17 cellular contexts compared by ENCODE assay signal in the genomic region with DNA sequence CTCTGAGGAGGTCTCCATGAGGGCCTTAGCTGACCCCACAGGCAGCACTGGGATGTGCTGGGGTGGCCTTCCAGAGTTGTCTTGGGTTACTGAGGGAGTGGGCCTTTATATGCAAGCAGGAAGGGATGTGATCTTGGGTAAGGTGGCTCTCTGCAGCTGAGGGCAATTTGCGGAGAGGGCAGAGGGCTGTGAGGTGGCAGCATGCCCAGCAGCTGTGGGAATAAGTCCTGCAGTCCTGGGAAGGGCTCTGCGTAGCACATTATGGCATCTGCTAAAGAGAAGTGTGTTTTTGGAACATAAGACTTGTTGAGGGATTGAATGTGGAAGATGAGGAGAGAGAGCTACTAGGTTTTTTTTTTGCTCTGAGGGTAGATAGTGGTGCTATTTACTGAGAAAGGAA.
DNase-seq lines count a peak whose midpoint lies in the region; ATAC-seq and TF ChIP-seq lines count a peak whose summit lies in the region.
"Had no signal": no experiment of that assay in that cellular context is flagged by ENCODE, and none has a peak within 500 bp of the region (broad histone marks: within the 10 kb centered on the region; RNA-seq: fewer than 3 reads in every experiment).

No MANE protein-coding gene starts in this region.

- no peaks in the 10 kb centered on the region for H3K4me1 ChIP-seq in sigmoid colon
- H3K4me1 ChIP-seq: BE2C had no signal

- no peaks in the 10 kb centered on the region for H3K9me3 ChIP-seq in sigmoid colon
- H3K9me3 ChIP-seq: BE2C had no signal

- WGBS in sigmoid colon, 2 donors, result 28 to 74% methylated on average over 2 of the region's 2 CpGs

- no peaks in the 10 kb centered on the region for H3K9me3 Mint-ChIP-seq in stimulated activated memory B cell treated with anti-CD40 and anti-IgM and Interleukin-4, amounts not matched to agents 10 μg/mL and 1 μg/mL and 100 μg/mL, for 72 hours
- H3K9me3 Mint-ChIP-seq: CD4-positive, alpha-beta memory T cell; H9; IgD-negative memory B cell had no signal

- no peak for TF ChIP-seq EP300 in sigmoid colon (IDR thresholded peaks at IDR 0.05)

- no peak overlapping the region for H3K4me3 Mint-ChIP-seq in stimulated activated memory B cell treated with anti-CD40 and anti-IgM and Interleukin-4, amounts not matched to agents 10 μg/mL and 1 μg/mL and 100 μg/mL, for 72 hours
- H3K4me3 Mint-ChIP-seq: CD4-positive, alpha-beta memory T cell; H9; IgD-negative memory B cell had no signal

- peak; percentile 13 for DNase-seq in NCI-H1092 treated with DMSO at 0.1 percent for 48 hours (lab: John Stamatoyannopoulos, UW)
- no peak for DNase-seq in NCI-H1092 (lab: John Stamatoyannopoulos, UW)
- peak; percentile 19 for DNase-seq in M059J (ENCODE audit: low read depth)
- DNase-seq in fibroblast of peridontal ligament (ENCODE audit: extremely low read depth), result peak; percentile 43
- no peak for DNase-seq in sigmoid colon
- DNase-seq: 8988T; BE2C; CD4-positive, alpha-beta memory T cell; DMS79 treated with DMSO at 0.1 percent for 48 hours; H9; NCI-H1694; NCI-H524; NK-92 treated with Interleukin-12 subunit alpha and Interleukin-12 subunit beta, amount 100 ng/mL, for 24 hours had no signal

- peak; percentile 27 for ATAC-seq in stimulated activated memory B cell treated with anti-CD40 and anti-IgM and Interleukin-4, amounts not matched to agents 10 μg/mL and 1 μg/mL and 100 μg/mL, for 72 hours
- ATAC-seq in GM21786 (IDR thresholded peaks at IDR 0.05; ENCODE audit: unreplicated experiment) (no peak), HG03045 (IDR thresholded peaks at IDR 0.05; ENCODE audit: unreplicated experiment) (no peak)

- no peak overlapping the region for H3K27ac ChIP-seq in sigmoid colon

- no peaks in the 10 kb centered on the region for H3K36me3 ChIP-seq in sigmoid colon
- H3K36me3 ChIP-seq: BE2C had no signal

- H3K27me3 ChIP-seq in sigmoid colon, result no peaks in the 10 kb centered on the region
- H3K27me3 ChIP-seq: BE2C had no signal

- intact Hi-C loops in sigmoid colon (cut with DNase I), result no loop called here

- H3K36me3 Mint-ChIP-seq in stimulated activated memory B cell treated with anti-CD40 and anti-IgM and Interleukin-4, amounts not matched to agents 10 μg/mL and 1 μg/mL and 100 μg/mL, for 72 hours, result no peaks in the 10 kb centered on the region
- H3K36me3 Mint-ChIP-seq: CD4-positive, alpha-beta memory T cell had no signal

- no peak for TF ChIP-seq POLR2A in sigmoid colon (IDR thresholded peaks at IDR 0.05)

- H3K27me3 Mint-ChIP-seq in stimulated activated memory B cell treated with anti-CD40 and anti-IgM and Interleukin-4, amounts not matched to agents 10 μg/mL and 1 μg/mL and 100 μg/mL, for 72 hours, result no peaks in the 10 kb centered on the region
- H3K27me3 Mint-ChIP-seq: IgD-negative memory B cell had no signal

- no peak overlapping the region for H3K4me3 ChIP-seq in sigmoid colon

- TF ChIP-seq CTCF in sigmoid colon (IDR thresholded peaks at IDR 0.05), result no peak

- no peak overlapping the region for H3K27ac Mint-ChIP-seq in stimulated activated memory B cell treated with anti-CD40 and anti-IgM and Interleukin-4, amounts not matched to agents 10 μg/mL and 1 μg/mL and 100 μg/mL, for 72 hours
- H3K27ac Mint-ChIP-seq: CD4-positive, alpha-beta memory T cell; H9; IgD-negative memory B cell had no signal

- no peaks in the 10 kb centered on the region for H3K4me1 Mint-ChIP-seq in stimulated activated memory B cell treated with anti-CD40 and anti-IgM and Interleukin-4, amounts not matched to agents 10 μg/mL and 1 μg/mL and 100 μg/mL, for 72 hours
- H3K4me1 Mint-ChIP-seq: H9 had no signal

Comparison
In these comparisons a context has a peak if more than half of its experiments do, and no peak if none do; other contexts are left out.
1. DNase-seq: peak in NCI-H1092 treated with DMSO at 0.1 percent for 48 hours (single experiment), M059J (single experiment) and fibroblast of peridontal ligament (single experiment); none in NCI-H1092 (single experiment) and sigmoid colon (single experiment).